Comparison of ENCODE assay signal across 13 cellular contexts in genomic region chr22:43828711-43829447, GRCh38. TPM values are rescaled to one million over a fixed set of nuclear protein-coding genes. Genes with fewer than 3 reads are reported as not detected.
DNase-seq lines count a peak whose midpoint lies in the region; ATAC-seq, FAIRE-seq and TF ChIP-seq lines count a peak whose summit lies in the region.
"Had no signal": no experiment of that assay in that cellular context is flagged by ENCODE, and none has a peak within 500 bp of the region (broad histone marks: within the 10 kb centered on the region; RNA-seq: fewer than 3 reads in every experiment).

No MANE protein-coding gene starts in this region.

- H3K27ac Mint-ChIP-seq in MCF 10A (ENCODE audit: low read depth, unreplicated experiment): no peak overlapping the region
- H3K27ac Mint-ChIP-seq: activated T-cell treated with anti-CD3 and anti-CD28 coated beads, Interleukin-2, amount 50 U/mL, for 72 hours; T-helper 1 cell treated with Interleukin-12 subunit alpha and Interleukin-12 subunit beta and Interleukin-4 antibody, amounts not matched to agents 30 μg/mL and 1 μg/mL, for 36 hours had no signal

- CTCF ChIA-PET in HepG2 (lab: Yijun Ruan, JAX; ENCODE audit: low intra/inter-chr PET ratio, low total read pairs) (no interaction called here), MCF 10A (lab: Yijun Ruan, JAX) (interaction anchor here (1.1 kb wide), 1 partner anchor 74 kb away, joined by 3 read pairs; no protein-coding TSS in a partner anchor)

- no peak overlapping the region for H3K4me3 Mint-ChIP-seq in MCF 10A (ENCODE audit: unreplicated experiment)
- H3K4me3 Mint-ChIP-seq: activated T-cell treated with anti-CD3 and anti-CD28 coated beads, Interleukin-2, amount 50 U/mL, for 72 hours; T-helper 1 cell treated with Interleukin-12 subunit alpha and Interleukin-12 subunit beta and Interleukin-4 antibody, amounts not matched to agents 30 μg/mL and 1 μg/mL, for 36 hours had no signal

- intact Hi-C loops in HepG2 (cut with micrococcal nuclease; ENCODE audit: unreplicated experiment) (no loop called here), MCF 10A (cut with micrococcal nuclease) (loop anchor here (10.0 kb wide), 2 partner anchors 554 to 796 kb away; no protein-coding TSS in a partner anchor)

- peaks cover 38% of the 10 kb centered on the region for H3K27me3 Mint-ChIP-seq in MCF 10A (ENCODE audit: insufficient read depth, unreplicated experiment)

- WGBS in HepG2 (ENCODE audit: low lambda C conversion rate): 10% methylated on average over 12 of the region's 19 CpGs
- 55 to 59% methylated on average over 17 to 19 of the region's 19 CpGs for WGBS in tibial nerve, 2 donors

- peaks cover 4% of the 10 kb centered on the region for H3K4me1 ChIP-seq in HepG2 (ENCODE audit: insufficient read depth, low read length)
- peaks cover 0 to 30% (median 7%) of the 10 kb centered on the region in 4 donors for H3K4me1 ChIP-seq in tibial nerve

- no peaks in the 10 kb centered on the region for H3K79me2 ChIP-seq in HepG2 (ENCODE audit: insufficient read depth, low read length)

- BruUV-seq in HepG2 (replicated peaks; lab: Mats Ljungman, UMichigan): no TSS peak
- BruUV-seq in MCF 10A (replicated peaks; lab: Mats Ljungman, UMichigan): no TSS peak

- H2AFZ ChIP-seq in HepG2 (ENCODE audit: low read length): no peak overlapping the region

- peak; percentile 91 for DNase-seq in coronary artery (ENCODE audit: low spot score)
- DNase-seq in HepG2 (ENCODE audit: low spot score): no peak
- peak; percentile 65 to 69 for DNase-seq in tibial nerve (ENCODE audit: low spot score in 2 of 2)
- DNase-seq in MCF 10A (ENCODE audit: unreplicated experiment): no peak
- DNase-seq in GM19240 (ENCODE audit: insufficient read length, low spot score): no peak
- DNase-seq: activated T-cell treated with anti-CD3 and anti-CD28 coated beads, Interleukin-2, amount 50 U/mL, for 72 hours; effector CD8-positive, alpha-beta T cell; NCI-H2081 treated with DMSO at 0.1 percent for 48 hours had no signal

- H3K27ac ChIP-seq in coronary artery: peak overlapping the region; percentile 76 to 85
- H3K27ac ChIP-seq in HepG2 (ENCODE audit: extremely low read length, insufficient read depth, low read length): no peak overlapping the region
- peak overlapping the region in 3 of 4 donors; percentile 32 to 81 (median 67) for H3K27ac ChIP-seq in tibial nerve

- in situ Hi-C loops in HepG2 (cut with HindIII; ENCODE audit: extremely low pct_ligation_motif_present, low pct_unique_long_range_greater_than_20kb): no loop called here

- no peak for FAIRE-seq in HepG2 (lab: Jason Lieb, UNC)

- H3K9me3 ChIP-seq in HepG2 (ENCODE audit: low read length) (no peaks in the 10 kb centered on the region), tibial nerve (no peaks in the 10 kb centered on the region)

- no peak for ATAC-seq in HepG2
- no peak for ATAC-seq in HG02571 (IDR thresholded peaks at IDR 0.05; ENCODE audit: unreplicated experiment)
- no peak for ATAC-seq in HG03521 (IDR thresholded peaks at IDR 0.05; ENCODE audit: unreplicated experiment)
- ATAC-seq: activated T-cell treated with anti-CD3 and anti-CD28 coated beads, Interleukin-2, amount 50 U/mL, for 72 hours had no signal

- no peak overlapping the region for H3K4me2 ChIP-seq in HepG2 (ENCODE audit: low read depth, low read length)

- H3K36me3 ChIP-seq in HepG2 (replicated peaks in 1 of 2; ENCODE audit: control insufficient read depth in 1 of 2, insufficient read depth in 2 of 2, low read length in 2 of 2) (no peaks in the 10 kb centered on the region), tibial nerve (no peaks in the 10 kb centered on the region)

- H3K36me3 Mint-ChIP-seq in MCF 10A (ENCODE audit: insufficient read depth, unreplicated experiment): no peaks in the 10 kb centered on the region

- POLR2A ChIA-PET in HepG2 (lab: Yijun Ruan, JAX): no interaction called here
- POLR2A ChIA-PET in MCF 10A (lab: Yijun Ruan, JAX): interaction anchor here (0.5 to 0.6 kb wide), 2 partner anchors 390 to 962 kb away, joined by 3 read pairs; no protein-coding TSS in a partner anchor

- no peaks in the 10 kb centered on the region for H3K9me3 Mint-ChIP-seq in MCF 10A (ENCODE audit: unreplicated experiment)
- H3K9me3 Mint-ChIP-seq: activated T-cell treated with anti-CD3 and anti-CD28 coated beads, Interleukin-2, amount 50 U/mL, for 72 hours; T-helper 1 cell treated with Interleukin-12 subunit alpha and Interleukin-12 subunit beta and Interleukin-4 antibody, amounts not matched to agents 30 μg/mL and 1 μg/mL, for 36 hours had no signal

- H3K27me3 ChIP-seq in HepG2 (ENCODE audit: control insufficient read depth in 1 of 2, insufficient read depth in 2 of 2, low read length in 2 of 2) (peaks cover 5 to 35% of the 10 kb centered on the region in 2 experiments; a peak in 4 of 5 replicates), tibial nerve (peaks cover 0 to 3% of the 10 kb centered on the region in 2 donors)

- TF ChIP-seq POLR2A in HepG2 (IDR thresholded peaks at IDR 0.05; ENCODE audit: insufficient read depth in 1 of 2, low read depth in 2 of 2, low read length in 2 of 2) (no peak), tibial nerve (IDR thresholded peaks at IDR 0.05) (no peak)

- TF ChIP-seq CTCF in LNCAP (IDR thresholded peaks at IDR 0.05) (peak; percentile 20; the same call in 1 of the 2 replicates), coronary artery (IDR thresholded peaks at IDR 0.05) (peak; percentile 10), HepG2 (CRISPR knock-in tag; IDR thresholded peaks at IDR 0.05) (0 out of 2 replicates have a peak, but pooled peaks have one; percentile 5), tibial nerve (IDR thresholded peaks at IDR 0.05) (peak in 1 of 5 experiments; percentile 16), MCF 10A (IDR thresholded peaks at IDR 0.05; ENCODE audit: unreplicated experiment) (no peak)

- no peaks in the 10 kb centered on the region for H3K4me1 Mint-ChIP-seq in MCF 10A (ENCODE audit: insufficient read depth, unreplicated experiment)

- peak overlapping the region; percentile 12 for H3K4me3 ChIP-seq in coronary artery
- H3K4me3 ChIP-seq in HepG2 (replicated peaks in 1 of 3; ENCODE audit: insufficient read depth in 1 of 3, low read depth in 2 of 3, low read length in 3 of 3): no peak overlapping the region
- no peak overlapping the region for H3K4me3 ChIP-seq in tibial nerve

- TF ChIP-seq EP300 in HepG2 (IDR thresholded peaks at IDR 0.05; ENCODE audit: low read depth in 2 of 2, low read length in 2 of 2): no peak
- TF ChIP-seq EP300 in HepG2 (CRISPR knock-in tag; IDR thresholded peaks at IDR 0.05; ENCODE audit: borderline replicate concordance): no peak
- TF ChIP-seq EP300 in tibial nerve (IDR thresholded peaks at IDR 0.05): peak; percentile 64 to 82

- peaks cover 2% of the 10 kb centered on the region; the same call in 1 of the 2 replicates for H4K20me1 ChIP-seq in HepG2 (ENCODE audit: insufficient read depth, low read length)

- no peak overlapping the region for H3K9ac ChIP-seq in HepG2 (ENCODE audit: insufficient read depth, low read depth, low read length)

- no peak for TF ChIP-seq RAD21 in HepG2 (CRISPR knock-in tag; IDR thresholded peaks at IDR 0.05)

RNA-seq across cellular contexts. Expression of gene EFCAB6, which starts 16.8 kb away (rescaled TPM):
- total RNA-seq in HepG2 (2016; rRNA removed; fragmentation: Illumina TruSeq; extraction: Trizol): not detected in 2 replicates
- not detected in 2 replicates for total RNA-seq in HepG2 (2016; cell fraction: cytosol; rRNA removed; fragmentation: Illumina TruSeq; extraction: Trizol; ENCODE audit: low read depth)
- not detected in 2 replicates for total RNA-seq in HepG2 (2016; cell fraction: insoluble cytoplasmic fraction; rRNA removed; fragmentation: Illumina TruSeq; extraction: Trizol)
- total RNA-seq in HepG2 (2016; cell fraction: membrane; rRNA removed; fragmentation: Illumina TruSeq; extraction: Trizol): not detected in 2 replicates
- not detected in 2 replicates for total RNA-seq in HepG2 (2016; cell fraction: nucleus; rRNA removed; fragmentation: Illumina TruSeq; extraction: Trizol)
- polyA plus RNA-seq in HepG2 (2011; rRNA removed): not detected in 2 replicates
- not detected in 2 replicates for polyA plus RNA-seq in HepG2 (2011; cell fraction: cytosol; rRNA removed)
- not detected in 2 replicates for polyA plus RNA-seq in HepG2 (2011; cell fraction: nucleus; rRNA removed)
- not detected in 2 replicates for polyA plus RNA-seq in HepG2 (2012)
- not detected in 2 replicates for polyA plus RNA-seq in HepG2 (2016; cell fraction: cytosol; fragmentation: Illumina TruSeq; extraction: Trizol; ENCODE audit: low read depth)
- not detected in 2 replicates for polyA plus RNA-seq in HepG2 (2016; cell fraction: insoluble cytoplasmic fraction; fragmentation: Illumina TruSeq; extraction: Trizol; ENCODE audit: low read depth)
- polyA plus RNA-seq in HepG2 (2016; cell fraction: membrane; fragmentation: Illumina TruSeq; extraction: Trizol; ENCODE audit: low read depth): not detected in 2 replicates
- polyA plus RNA-seq in HepG2 (2016; cell fraction: nucleus; fragmentation: Illumina TruSeq; extraction: Trizol; ENCODE audit: insufficient read depth, low read depth): not detected in 2 replicates
- polyA minus RNA-seq in HepG2 (2011; rRNA and poly(A)+ RNA removed; ENCODE audit: low replicate concordance): not detected in 2 replicates
- polyA minus RNA-seq in HepG2 (2011; cell fraction: cytosol; rRNA and poly(A)+ RNA removed): not detected in 2 replicates
- polyA minus RNA-seq in HepG2 (2011; cell fraction: nucleus; rRNA and poly(A)+ RNA removed): not detected in 2 replicates
- 1 to 10 TPM; 3.3 to 9.2 (median 6.8) TPM for total RNA-seq in tibial nerve
- 0.40 and 0.93 TPM in 2 replicates for total RNA-seq in MCF 10A (2022)

RNA-seq across cellular contexts. Expression of gene SULT4A1, which starts 33.4 kb away (rescaled TPM):
- total RNA-seq in HepG2 (2016; rRNA removed; fragmentation: Illumina TruSeq; extraction: Trizol) (not detected in 2 replicates), tibial nerve (1 to 10 TPM in 1 of 4 donors, not detected in 3; 1.3 TPM), MCF 10A (2022) (not detected in 2 replicates)
- not detected in 2 replicates for total RNA-seq in HepG2 (2016; cell fraction: cytosol; rRNA removed; fragmentation: Illumina TruSeq; extraction: Trizol; ENCODE audit: low read depth)
- total RNA-seq in HepG2 (2016; cell fraction: insoluble cytoplasmic fraction; rRNA removed; fragmentation: Illumina TruSeq; extraction: Trizol): not detected in 2 replicates
- not detected in 2 replicates for total RNA-seq in HepG2 (2016; cell fraction: membrane; rRNA removed; fragmentation: Illumina TruSeq; extraction: Trizol)
- total RNA-seq in HepG2 (2016; cell fraction: nucleus; rRNA removed; fragmentation: Illumina TruSeq; extraction: Trizol): not detected in 2 replicates
- polyA plus RNA-seq in HepG2 (2011; rRNA removed): not detected in 2 replicates
- polyA plus RNA-seq in HepG2 (2011; cell fraction: cytosol; rRNA removed): not detected in 2 replicates
- polyA plus RNA-seq in HepG2 (2011; cell fraction: nucleus; rRNA removed): not detected in 2 replicates
- polyA plus RNA-seq in HepG2 (2012): not detected in 2 replicates
- not detected in 2 replicates for polyA plus RNA-seq in HepG2 (2016; cell fraction: cytosol; fragmentation: Illumina TruSeq; extraction: Trizol; ENCODE audit: low read depth)
- polyA plus RNA-seq in HepG2 (2016; cell fraction: insoluble cytoplasmic fraction; fragmentation: Illumina TruSeq; extraction: Trizol; ENCODE audit: low read depth): not detected in 2 replicates
- polyA plus RNA-seq in HepG2 (2016; cell fraction: membrane; fragmentation: Illumina TruSeq; extraction: Trizol; ENCODE audit: low read depth): not detected in 2 replicates
- not detected in 2 replicates for polyA plus RNA-seq in HepG2 (2016; cell fraction: nucleus; fragmentation: Illumina TruSeq; extraction: Trizol; ENCODE audit: insufficient read depth, low read depth)
- polyA minus RNA-seq in HepG2 (2011; rRNA and poly(A)+ RNA removed; ENCODE audit: low replicate concordance): not detected in 2 replicates
- polyA minus RNA-seq in HepG2 (2011; cell fraction: cytosol; rRNA and poly(A)+ RNA removed): not detected in 2 replicates
- polyA minus RNA-seq in HepG2 (2011; cell fraction: nucleus; rRNA and poly(A)+ RNA removed): not detected in 2 replicates
- total RNA-seq: activated T-cell treated with anti-CD3 and anti-CD28 coated beads, Interleukin-2, amount 50 U/mL, for 72 hours had no signal
- polyA plus RNA-seq: liver had no signal

Comparison
In these comparisons a context has a peak if more than half of its experiments do, and no peak if none do; other contexts are left out.
1. DNase-seq: peak in coronary artery (single experiment) and tibial nerve (2 of 2); none in HepG2 (single experiment), MCF 10A (single experiment) and GM19240 (single experiment).